5 cellular contexts compared by ENCODE assay signal in genomic region chr7:126959649-126960048, GRCh38.
"Had no signal": no experiment of that assay in that cellular context is flagged by ENCODE, and none has a peak within 500 bp of the region (broad histone marks: within the 10 kb centered on the region; RNA-seq: fewer than 3 reads in every experiment).

No MANE protein-coding gene starts in this region.

- ATAC-seq: HCT116, HepG2 had no signal

- DNase-seq: GM23248, GOT3, H7 had no signal
